Comparison of ENCODE assay signal across 2 cellular contexts in the genomic region with DNA sequence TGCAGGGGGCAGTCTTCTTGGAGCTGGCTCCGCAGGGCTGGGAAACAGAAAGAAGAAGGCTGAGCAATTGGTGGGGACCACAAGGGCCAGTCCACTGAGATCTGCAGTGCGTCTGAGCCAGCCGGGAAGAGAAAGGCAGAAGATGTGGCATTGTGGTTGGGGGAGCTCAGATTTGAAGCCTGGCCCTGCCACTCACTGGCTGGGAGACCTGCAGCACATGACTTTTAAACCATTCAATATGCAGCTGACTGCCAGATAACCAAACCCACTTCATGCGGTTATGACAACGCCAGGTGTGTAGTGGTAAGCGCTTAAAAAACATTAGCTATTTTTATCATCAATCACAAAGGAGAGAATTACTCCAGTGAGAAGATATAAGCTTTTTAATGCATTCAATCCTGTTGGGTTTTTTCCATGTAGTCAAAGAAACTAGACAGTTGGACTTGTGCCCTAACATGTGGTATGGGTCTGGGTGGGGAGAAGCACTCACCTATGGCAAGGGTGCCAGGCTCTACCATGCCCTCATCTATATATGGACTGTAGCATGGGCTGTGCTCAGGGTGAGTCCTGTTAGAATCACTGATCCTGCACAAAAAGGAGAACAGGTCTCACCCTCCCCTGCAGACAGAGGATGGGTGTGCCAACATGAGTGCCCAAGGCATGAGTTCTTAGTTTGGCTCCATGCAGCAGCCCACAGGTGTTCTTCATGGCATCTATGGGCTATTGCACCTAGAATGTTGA. TPM values are rescaled to one million over a fixed set of nuclear protein-coding genes. Genes with fewer than 3 reads are reported as not detected.
"Had no signal": no experiment of that assay in that cellular context is flagged by ENCODE, and none has a peak within 500 bp of the region (broad histone marks: within the 10 kb centered on the region; RNA-seq: fewer than 3 reads in every experiment).

No MANE protein-coding gene starts in this region.

RNA-seq across cellular contexts. Expression of a gene that starts 14.1 kb away (rescaled TPM):
- polyA plus RNA-seq: hepatocyte, mammary epithelial cell had no signal
